ENCODE assay signal across 29 cellular contexts in the genomic region with DNA sequence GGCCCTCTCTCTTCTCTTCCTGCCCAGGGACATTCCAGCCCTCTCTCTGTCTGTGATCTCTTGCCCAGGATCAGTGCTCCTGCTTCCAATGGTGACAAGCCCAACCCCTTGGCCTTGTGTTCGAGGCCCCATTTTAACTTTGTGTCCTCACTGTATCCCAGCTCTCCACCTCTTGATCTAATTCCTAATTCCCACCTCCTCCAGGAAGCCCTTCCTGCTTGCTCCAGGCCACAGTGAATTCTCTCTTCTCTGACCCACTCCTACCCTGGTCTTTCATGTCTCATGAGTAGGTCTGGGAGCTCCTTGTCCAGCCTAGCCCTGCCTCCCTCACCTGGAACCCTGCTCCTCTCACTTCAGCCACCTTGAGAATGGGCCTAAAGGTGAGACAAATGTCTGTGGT.
"Had no signal": no experiment of that assay in that cellular context is flagged by ENCODE, and none has a peak within 500 bp of the region (broad histone marks: within the 10 kb centered on the region; RNA-seq: fewer than 3 reads in every experiment).

No MANE protein-coding gene starts in this region.

- H3K27me3 ChIP-seq: dorsolateral prefrontal cortex, hepatocyte had no signal

- H3K27ac ChIP-seq: coronary artery, dorsolateral prefrontal cortex, epithelial cell of prostate, esophagus muscularis mucosa, esophagus squamous epithelium, foreskin keratinocyte, gastrocnemius medialis, gastroesophageal sphincter, heart left ventricle, heart right ventricle, hepatocyte had no signal

- H3K9me3 Mint-ChIP-seq: dendritic cell treated with granulocyte-macrophage colony-stimulating factor and Interleukin-4, amounts not matched to agents 40 ng/mL and 50 ng/mL, for 4 days; effector memory CD8-positive, alpha-beta T cell; endodermal cell had no signal

- FAIRE-seq: endometrium, endothelial cell of umbilical vein, frontal cortex had no signal

- ATAC-seq: effector memory CD8-positive, alpha-beta T cell; esophagus mucosa; foreskin keratinocyte; gastrocnemius medialis; gastroesophageal sphincter; heart left ventricle; heart right ventricle had no signal

- H3K4me2 ChIP-seq: hepatocyte had no signal

- DNase-seq: cortex of kidney; dermis blood vessel endothelial cell; dorsolateral prefrontal cortex; effector CD4-positive, alpha-beta T cell; effector CD8-positive, alpha-beta T cell; effector memory CD4-positive, alpha-beta T cell; effector memory CD8-positive, alpha-beta T cell; endodermal cell; erythroblast; esophagus squamous epithelium; foreskin fibroblast; foreskin keratinocyte; foreskin melanocyte; gastrocnemius medialis; glutamatergic neuron; head of caudate nucleus; heart left ventricle; heart right ventricle; hippocampal formation had no signal

- H3K79me2 ChIP-seq: hepatocyte had no signal

- H3K27ac Mint-ChIP-seq: dendritic cell treated with granulocyte-macrophage colony-stimulating factor and Interleukin-4, amounts not matched to agents 40 ng/mL and 50 ng/mL, for 4 days; effector memory CD8-positive, alpha-beta T cell; endodermal cell had no signal

- H3K4me1 ChIP-seq: esophagus muscularis mucosa, esophagus squamous epithelium, foreskin keratinocyte, gastrocnemius medialis, gastroesophageal sphincter, heart left ventricle, heart right ventricle had no signal

- H3K36me3 ChIP-seq: esophagus muscularis mucosa, esophagus squamous epithelium, gastrocnemius medialis, gastroesophageal sphincter, heart left ventricle, heart right ventricle had no signal

- H3K4me1 Mint-ChIP-seq: endodermal cell had no signal

- H3K9me3 ChIP-seq: esophagus muscularis mucosa, esophagus squamous epithelium, gastrocnemius medialis, gastroesophageal sphincter, heart left ventricle, heart right ventricle had no signal

- H3K4me3 ChIP-seq: coronary artery, dorsolateral prefrontal cortex, esophagus muscularis mucosa, esophagus squamous epithelium, gastrocnemius medialis, gastroesophageal sphincter, heart left ventricle, heart right ventricle, hepatocyte had no signal

- H3K4me3 Mint-ChIP-seq: dendritic cell treated with granulocyte-macrophage colony-stimulating factor and Interleukin-4, amounts not matched to agents 40 ng/mL and 50 ng/mL, for 4 days; effector memory CD8-positive, alpha-beta T cell; endodermal cell had no signal

- H3K27me3 Mint-ChIP-seq: dendritic cell treated with granulocyte-macrophage colony-stimulating factor and Interleukin-4, amounts not matched to agents 40 ng/mL and 50 ng/mL, for 4 days had no signal

- H2AFZ ChIP-seq: hepatocyte had no signal
